In the genomic region with DNA sequence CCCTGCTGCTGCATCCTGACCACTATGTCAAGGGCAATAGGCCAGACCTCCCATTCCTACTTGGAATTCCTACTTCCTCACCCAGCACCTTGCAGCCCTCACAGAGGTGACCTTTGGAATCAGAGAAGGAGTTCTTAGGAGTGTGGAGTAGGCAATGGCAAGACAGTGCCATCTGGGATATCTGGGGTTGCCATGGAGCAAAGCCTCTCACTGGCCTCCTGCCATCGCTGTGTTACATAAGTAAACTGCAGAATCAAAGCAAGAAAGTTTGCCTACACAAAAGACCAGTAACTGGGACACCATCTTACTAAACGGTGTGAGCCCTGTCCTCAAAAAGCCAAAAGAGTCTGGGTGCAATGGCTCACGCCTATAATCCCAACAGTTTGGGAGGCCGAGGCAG, we compare ENCODE assay signal across 12 cellular contexts.
DNase-seq lines count a peak whose midpoint lies in the region; ATAC-seq lines count a peak whose summit lies in the region.
"Had no signal": no experiment of that assay in that cellular context is flagged by ENCODE, and none has a peak within 500 bp of the region (broad histone marks: within the 10 kb centered on the region; RNA-seq: fewer than 3 reads in every experiment).

No MANE protein-coding gene starts in this region.

- H3K4me3 Mint-ChIP-seq in activated CD4-positive, alpha-beta memory T cell treated with anti-CD3 and anti-CD28 coated beads for 36 hours: no peak overlapping the region

- H3K27me3 Mint-ChIP-seq in activated CD4-positive, alpha-beta memory T cell treated with anti-CD3 and anti-CD28 coated beads for 36 hours: no peaks in the 10 kb centered on the region
- H3K27me3 Mint-ChIP-seq: progenitor cell of endocrine pancreas had no signal

- H3K27ac ChIP-seq in subcutaneous abdominal adipose tissue (ENCODE audit: low read depth, low read length): peak overlapping the region; percentile 11
- H3K27ac ChIP-seq: epithelial cell of prostate, WERI-Rb-1 had no signal

- peaks cover 46% of the 10 kb centered on the region for H3K36me3 Mint-ChIP-seq in activated CD4-positive, alpha-beta memory T cell treated with anti-CD3 and anti-CD28 coated beads for 36 hours

- ATAC-seq in left colon: peak; percentile 98
- ATAC-seq in HG02588 (IDR thresholded peaks at IDR 0.05; ENCODE audit: unreplicated experiment): no peak
- no peak for ATAC-seq in GM18498 (IDR thresholded peaks at IDR 0.05; ENCODE audit: unreplicated experiment)

- POLR2A ChIA-PET in activated CD4-positive, alpha-beta memory T cell treated with anti-CD3 and anti-CD28 coated beads for 36 hours (lab: Charles Lee): no interaction called here

- no peaks in the 10 kb centered on the region for H3K9me3 Mint-ChIP-seq in activated CD4-positive, alpha-beta memory T cell treated with anti-CD3 and anti-CD28 coated beads for 36 hours

- peaks cover 13% of the 10 kb centered on the region for H3K4me1 Mint-ChIP-seq in activated CD4-positive, alpha-beta memory T cell treated with anti-CD3 and anti-CD28 coated beads for 36 hours (ENCODE audit: low read depth)

- H3K4me1 ChIP-seq in subcutaneous abdominal adipose tissue (ENCODE audit: control insufficient read depth in 5 of 5, insufficient read depth in 5 of 5, low read length in 5 of 5): peaks cover 12 to 30% (median 26%) of the 10 kb centered on the region in 5 donors

- CTCF ChIA-PET in activated CD4-positive, alpha-beta memory T cell treated with anti-CD3 and anti-CD28 coated beads for 36 hours (lab: Charles Lee): interaction anchor here (0.6 to 1.3 kb wide), 2 partner anchors 19 to 396 kb away, joined by 3 to 5 read pairs; no protein-coding TSS in a partner anchor

- intact Hi-C loops in activated CD4-positive, alpha-beta memory T cell treated with anti-CD3 and anti-CD28 coated beads for 36 hours (cut with micrococcal nuclease): no loop called here
- intact Hi-C loops in left colon (cut with DNase I, micrococcal nuclease): no loop called here

- no peak overlapping the region for H3K9ac ChIP-seq in subcutaneous abdominal adipose tissue (ENCODE audit: low read length in 5 of 5)

- no peak overlapping the region for H3K4me3 ChIP-seq in subcutaneous abdominal adipose tissue (ENCODE audit: low read depth in 1 of 5, low read length in 5 of 5)

- peak overlapping the region; percentile 58 for H3K27ac Mint-ChIP-seq in activated CD4-positive, alpha-beta memory T cell treated with anti-CD3 and anti-CD28 coated beads for 36 hours
- H3K27ac Mint-ChIP-seq: progenitor cell of endocrine pancreas had no signal

- peak; percentile 38 for DNase-seq in activated effector memory CD4-positive, alpha-beta T cell treated with anti-CD3 and anti-CD28 coated beads, Interleukin-2, amount 50 U/mL, for 16 hours
- DNase-seq in activated effector memory CD4-positive, alpha-beta T cell treated with Interleukin-2 at 50 U/mL for 16 hours: no peak
- DNase-seq in activated CD4-positive, alpha-beta memory T cell treated with anti-CD3 and anti-CD28 coated beads for 36 hours: no peak
- peak; percentile 50 to 62 for DNase-seq in left colon
- DNase-seq in kidney tubule cell (ENCODE audit: low spot score): no peak
- DNase-seq: glutamatergic neuron, WERI-Rb-1 had no signal

- peaks cover 0 to 60% (median 29%) of the 10 kb centered on the region in 5 donors for H3K36me3 ChIP-seq in subcutaneous abdominal adipose tissue (ENCODE audit: control insufficient read depth in 5 of 5, insufficient read depth in 5 of 5, low read length in 5 of 5)
- H3K36me3 ChIP-seq: WERI-Rb-1 had no signal

- peaks cover 0 to 3% (median 0%) of the 10 kb centered on the region in 5 donors for H3K9me3 ChIP-seq in subcutaneous abdominal adipose tissue (ENCODE audit: control insufficient read depth in 5 of 5, low read length in 5 of 5)

- H3K27me3 ChIP-seq in subcutaneous abdominal adipose tissue (ENCODE audit: control insufficient read depth in 5 of 5, insufficient read depth in 4 of 5, low read length in 5 of 5): no peaks in the 10 kb centered on the region

Comparison
In these comparisons a context has a peak if more than half of its experiments do, and no peak if none do; other contexts are left out.
1. DNase-seq: peak in activated effector memory CD4-positive, alpha-beta T cell treated with anti-CD3 and anti-CD28 coated beads, Interleukin-2, amount 50 U/mL, for 16 hours (single experiment) and left colon (2 of 2); none in activated effector memory CD4-positive, alpha-beta T cell treated with Interleukin-2 at 50 U/mL for 16 hours (single experiment), activated CD4-positive, alpha-beta memory T cell treated with anti-CD3 and anti-CD28 coated beads for 36 hours (single experiment) and kidney tubule cell (single experiment).